Comparison of ENCODE assay signal across 21 cellular contexts in genomic region chr7:24740821-24741220, GRCh38.
"Had no signal": no experiment of that assay in that cellular context is flagged by ENCODE, and none has a peak within 500 bp of the region (broad histone marks: within the 10 kb centered on the region; RNA-seq: fewer than 3 reads in every experiment).

No MANE protein-coding gene starts in this region.

- H3K36me3 Mint-ChIP-seq: stimulated activated effector memory CD8-positive, alpha-beta T cell treated with anti-CD3 and anti-CD28 coated beads, Interleukin-12 subunit alpha, Interleukin-12 subunit beta, amount 100 ng/mL, for 72 hours had no signal

- H3K36me3 ChIP-seq: prostate gland, right lobe of liver, thyroid gland, vagina had no signal

- H3K9me3 ChIP-seq: prostate gland, thyroid gland, vagina had no signal

- H3K4me3 ChIP-seq: prostate gland, right lobe of liver, thyroid gland, vagina had no signal

- DNase-seq: activated CD4-positive, alpha-beta T cell treated with anti-CD3 and anti-CD28 coated beads, Interleukin-2, amount 10 ng/mL, durations not matched to agents 24 days and 14 days; activated CD4-positive, CD25-positive, alpha-beta regulatory T cell; activated naive CD4-positive, alpha-beta T cell treated with anti-CD3 and anti-CD28 coated beads for 36 hours; activated naive CD8-positive, alpha-beta T cell treated with anti-CD3 and anti-CD28 coated beads, Interleukin-2, amount 50 U/mL, for 24 hours; aorta; dermis blood vessel endothelial cell; endodermal cell; erythroblast; hippocampal formation; mesendoderm; occipital lobe; right lobe of liver; SW 1271; thyroid gland had no signal

- H3K4me1 Mint-ChIP-seq: activated CD4-positive, alpha-beta T cell treated with anti-CD3 and anti-CD28 coated beads, Interleukin-2, amount 10 ng/mL, durations not matched to agents 24 days and 14 days; activated naive CD8-positive, alpha-beta T cell treated with anti-CD3 and anti-CD28 coated beads, Interleukin-2, amount 50 U/mL, for 24 hours; activated T-helper 17 cell treated with anti-CD3 and anti-CD28 coated beads, Interleukin-2, amount 50 U/mL, for 72 hours; endodermal cell; stimulated activated effector memory CD8-positive, alpha-beta T cell treated with anti-CD3 and anti-CD28 coated beads, Interleukin-12 subunit alpha, Interleukin-12 subunit beta, amount 100 ng/mL, for 72 hours had no signal

- H3K27ac Mint-ChIP-seq: activated CD4-positive, alpha-beta T cell treated with anti-CD3 and anti-CD28 coated beads, Interleukin-2, amount 10 ng/mL, durations not matched to agents 24 days and 14 days; activated naive CD4-positive, alpha-beta T cell treated with anti-CD3 and anti-CD28 coated beads for 36 hours; activated naive CD8-positive, alpha-beta T cell treated with anti-CD3 and anti-CD28 coated beads, Interleukin-2, amount 50 U/mL, for 24 hours; activated T-helper 17 cell treated with anti-CD3 and anti-CD28 coated beads, Interleukin-2, amount 50 U/mL, for 72 hours; endodermal cell; nephron; stimulated activated effector memory CD8-positive, alpha-beta T cell treated with anti-CD3 and anti-CD28 coated beads, Interleukin-12 subunit alpha, Interleukin-12 subunit beta, amount 100 ng/mL, for 72 hours had no signal

- ATAC-seq: activated naive CD8-positive, alpha-beta T cell treated with anti-CD3 and anti-CD28 coated beads, Interleukin-2, amount 50 U/mL, for 24 hours; activated T-helper 17 cell treated with anti-CD3 and anti-CD28 coated beads, Interleukin-2, amount 50 U/mL, for 72 hours; right lobe of liver; stimulated activated effector memory CD8-positive, alpha-beta T cell treated with anti-CD3 and anti-CD28 coated beads, Interleukin-12 subunit alpha, Interleukin-12 subunit beta, amount 100 ng/mL, for 72 hours had no signal

- H3K27ac ChIP-seq: prostate gland, right lobe of liver, thyroid gland had no signal

- H3K4me3 Mint-ChIP-seq: activated CD4-positive, alpha-beta T cell treated with anti-CD3 and anti-CD28 coated beads, Interleukin-2, amount 10 ng/mL, durations not matched to agents 24 days and 14 days; activated naive CD4-positive, alpha-beta T cell treated with anti-CD3 and anti-CD28 coated beads for 36 hours; activated naive CD8-positive, alpha-beta T cell treated with anti-CD3 and anti-CD28 coated beads, Interleukin-2, amount 50 U/mL, for 24 hours; activated T-helper 17 cell treated with anti-CD3 and anti-CD28 coated beads, Interleukin-2, amount 50 U/mL, for 72 hours; endodermal cell; nephron; stimulated activated effector memory CD8-positive, alpha-beta T cell treated with anti-CD3 and anti-CD28 coated beads, Interleukin-12 subunit alpha, Interleukin-12 subunit beta, amount 100 ng/mL, for 72 hours had no signal

- H3K4me1 ChIP-seq: prostate gland, right lobe of liver, vagina had no signal

- H3K27me3 ChIP-seq: right lobe of liver, thyroid gland, vagina had no signal

- FAIRE-seq: bronchial epithelial cell, TTC549 had no signal
